Comparison of ENCODE assay signal across 17 cellular contexts in genomic region chr6:168417158-168417557, GRCh38. TPM values are rescaled to one million over a fixed set of nuclear protein-coding genes. Genes with fewer than 3 reads are reported as not detected.
DNase-seq lines count a peak whose midpoint lies in the region.
"Had no signal": no experiment of that assay in that cellular context is flagged by ENCODE, and none has a peak within 500 bp of the region (broad histone marks: within the 10 kb centered on the region; RNA-seq: fewer than 3 reads in every experiment).

No MANE protein-coding gene starts in this region.

- H3K9me3 ChIP-seq in subcutaneous abdominal adipose tissue (ENCODE audit: control insufficient read depth in 5 of 5, low read length in 5 of 5), result no peaks in the 10 kb centered on the region
- H3K9me3 ChIP-seq: A549, upper lobe of left lung had no signal

- no peaks in the 10 kb centered on the region for H3K36me3 ChIP-seq in subcutaneous abdominal adipose tissue (ENCODE audit: control insufficient read depth in 5 of 5, insufficient read depth in 5 of 5, low read length in 5 of 5)
- H3K36me3 ChIP-seq: upper lobe of left lung had no signal

- peak; percentile 17 to 63 (median 19) for DNase-seq in NCI-H1417 (lab: John Stamatoyannopoulos, UW)
- DNase-seq in NCI-H1417 treated with DMSO at 0.1 percent for 48 hours (lab: John Stamatoyannopoulos, UW), result no peak
- peak; percentile 74 for DNase-seq in NCI-H774 (lab: John Stamatoyannopoulos, UW)
- DNase-seq in iPS-NIHi11 (ENCODE audit: low spot score), result peak; percentile 64
- no peak for DNase-seq in NCI-H2107 (lab: John Stamatoyannopoulos, UW)
- DNase-seq in SK-N-DZ (ENCODE audit: low spot score), result no peak
- no peak for DNase-seq in NCI-H1694 (lab: John Stamatoyannopoulos, UW)
- DNase-seq: activated CD4-positive, alpha-beta T cell treated with anti-CD3 and anti-CD28 coated beads, Interleukin-2, amount 50 U/mL, for 4 hours; CD4-positive, CD25-positive, alpha-beta regulatory T cell; glutamatergic neuron; naive B cell; NK-92 treated with Interleukin-12 subunit alpha and Interleukin-12 subunit beta, amount 100 ng/mL, for 24 hours; stimulated activated CD4-positive, alpha-beta T cell treated with anti-CD3 and anti-CD28 coated beads, Interleukin-2, amount 100 ng/mL, for 24 hours; stimulated activated CD8-positive, alpha-beta memory T cell treated with anti-CD3 and anti-CD28 coated beads, Interleukin-4, amount 100 ng/mL, for 48 hours had no signal

- peak overlapping the region; percentile 37 for H3K27ac ChIP-seq in subcutaneous abdominal adipose tissue (ENCODE audit: low read depth, low read length)
- H3K27ac ChIP-seq: A549, upper lobe of left lung had no signal

- no peak overlapping the region for H3K9ac ChIP-seq in subcutaneous abdominal adipose tissue (ENCODE audit: low read length in 5 of 5)

- peaks cover 4 to 41% (median 24%) of the 10 kb centered on the region in 5 donors for H3K4me1 ChIP-seq in subcutaneous abdominal adipose tissue (ENCODE audit: control insufficient read depth in 5 of 5, insufficient read depth in 5 of 5, low read length in 5 of 5)
- H3K4me1 ChIP-seq: A549 had no signal

- H3K4me3 ChIP-seq in subcutaneous abdominal adipose tissue (ENCODE audit: low read depth in 1 of 5, low read length in 5 of 5), result peak overlapping the region in 2 of 5 donors; percentile 9 to 39
- H3K4me3 ChIP-seq: A549, upper lobe of left lung had no signal

- peaks cover 0 to 5% (median 4%) of the 10 kb centered on the region in 5 donors for H3K27me3 ChIP-seq in subcutaneous abdominal adipose tissue (ENCODE audit: control insufficient read depth in 5 of 5, insufficient read depth in 4 of 5, low read length in 5 of 5)
- H3K27me3 ChIP-seq: upper lobe of left lung had no signal

RNA-seq across cellular contexts. Expression of gene SMOC2, which starts 23.8 kb away (rescaled TPM):
- polyA plus RNA-seq in SK-N-DZ (2014; cell fraction: cytosol; rRNA removed), result 0.64 and 1.5 TPM in 2 replicates
- 0.36 and 1.0 TPM in 2 replicates for polyA plus RNA-seq in SK-N-DZ (2014; cell fraction: nucleus; rRNA removed)
- polyA plus RNA-seq: A549; CD4-positive, CD25-positive, alpha-beta regulatory T cell had no signal

Comparison
In these comparisons a context has a peak if more than half of its experiments do, and no peak if none do; other contexts are left out.
1. DNase-seq: peak in NCI-H1417 (3 of 3), NCI-H774 (single experiment) and iPS-NIHi11 (single experiment); none in NCI-H1417 treated with DMSO at 0.1 percent for 48 hours (single experiment), NCI-H2107 (single experiment), SK-N-DZ (single experiment) and NCI-H1694 (single experiment).